ENCODE assay signal across 8 cellular contexts in the genomic region with DNA sequence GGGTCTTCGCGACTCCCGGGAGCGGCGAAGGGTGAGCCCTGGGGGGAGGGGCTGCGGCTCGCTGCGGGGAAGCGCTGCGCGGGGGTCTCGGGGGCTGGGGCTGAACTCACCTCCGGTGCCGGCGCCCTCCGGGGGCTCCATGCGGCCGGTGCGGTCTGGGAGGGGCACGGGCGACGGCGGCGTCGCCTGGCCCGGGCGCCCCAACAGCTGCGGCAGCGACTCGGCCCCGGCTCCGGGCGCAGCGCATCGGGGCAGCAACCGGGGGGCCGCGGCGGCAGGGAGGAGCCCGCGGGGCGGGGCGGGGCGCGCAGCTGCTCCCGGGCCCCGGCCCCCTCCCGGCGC. TPM values are rescaled to one million over a fixed set of nuclear protein-coding genes. Genes with fewer than 3 reads are reported as not detected.
DNase-seq lines count a peak whose midpoint lies in the region; ATAC-seq and TF ChIP-seq lines count a peak whose summit lies in the region.

DBNDD1 (minus strand) TSS at position 256 of the 342 bp plus-strand sequence; CDS start at position 141, 115 bp downstream.

- no peaks in the 10 kb centered on the region for H3K27me3 ChIP-seq in BE2C
- H3K27me3 ChIP-seq in ectodermal cell (ENCODE audit: control insufficient read depth, insufficient read depth, low read length, poor library complexity, severe bottlenecking): peaks cover 23% of the 10 kb centered on the region

- H3K36me3 Mint-ChIP-seq in natural killer cell treated with Interleukin-12 subunit alpha and Interleukin-12 subunit beta and Interleukin-15 and Interleukin-18, amount 100 ng/mL, for 72 hours: peaks cover 5% of the 10 kb centered on the region

- no peaks in the 10 kb centered on the region for H3K9me3 Mint-ChIP-seq in natural killer cell treated with Interleukin-12 subunit alpha and Interleukin-12 subunit beta and Interleukin-15 and Interleukin-18, amount 100 ng/mL, for 72 hours

- H3K4me3 ChIP-seq in BE2C (ENCODE audit: low read depth, low read length) (peak within 1 kb of the TSS; percentile 66), NB4 (ENCODE audit: low read depth, low read length) (peak within 1 kb of the TSS; percentile 16), ectodermal cell (ENCODE audit: insufficient read depth, low read depth, low read length) (peak within 1 kb of the TSS; percentile 60)

- no peak within 1 kb of the TSS for H3K27ac ChIP-seq in ectodermal cell (ENCODE audit: insufficient read depth, low read depth, low read length, poor library complexity, severe bottlenecking)

- H3K9me3 ChIP-seq in BE2C: no peaks in the 10 kb centered on the region; the same call in 1 of the 2 replicates
- no peaks in the 10 kb centered on the region for H3K9me3 ChIP-seq in ectodermal cell (ENCODE audit: control insufficient read depth, low read length)

- no peak for TF ChIP-seq POLR2A in NB4 (IDR thresholded peaks at IDR 0.05; ENCODE audit: extremely low read depth, insufficient read length)

- no peaks in the 10 kb centered on the region for H3K36me3 ChIP-seq in BE2C
- H3K36me3 ChIP-seq in ectodermal cell (ENCODE audit: control insufficient read depth, insufficient read depth, low read length): no peaks in the 10 kb centered on the region

- H3K4me1 ChIP-seq in BE2C: peaks cover 17% of the 10 kb centered on the region
- H3K4me1 ChIP-seq in ectodermal cell (ENCODE audit: control insufficient read depth, insufficient read depth, low read length): peaks cover 12% of the 10 kb centered on the region

- no peak within 1 kb of the TSS for H3K27ac Mint-ChIP-seq in natural killer cell treated with Interleukin-12 subunit alpha and Interleukin-12 subunit beta and Interleukin-15 and Interleukin-18, amount 100 ng/mL, for 72 hours

- no peak for DNase-seq in BE2C
- DNase-seq in NB4 (ENCODE audit: low read depth): no peak
- peak; percentile 58 for DNase-seq in natural killer cell treated with Interleukin-12 subunit alpha and Interleukin-12 subunit beta and Interleukin-15 and Interleukin-18, amount 100 ng/mL, for 72 hours (ENCODE audit: low spot score)
- DNase-seq in NCI-H1417 (lab: John Stamatoyannopoulos, UW): no peak
- DNase-seq in LoVo (ENCODE audit: low spot score): no peak

- H3K4me3 Mint-ChIP-seq in natural killer cell treated with Interleukin-12 subunit alpha and Interleukin-12 subunit beta and Interleukin-15 and Interleukin-18, amount 100 ng/mL, for 72 hours: peak within 1 kb of the TSS; percentile 67

- WGBS in ectodermal cell, 2 experiments: 0 to 1% methylated on average over 49 of the region's 49 CpGs

- peaks cover 9 to 16% of the 10 kb centered on the region in 2 donors for H3K4me1 Mint-ChIP-seq in natural killer cell treated with Interleukin-12 subunit alpha and Interleukin-12 subunit beta and Interleukin-15 and Interleukin-18, amount 100 ng/mL, for 72 hours (ENCODE audit: low read depth in 2 of 2)

- TF ChIP-seq CTCF in BE2C (IDR thresholded peaks at IDR 0.05; ENCODE audit: low read depth, low read length) (no peak), NB4 (IDR thresholded peaks at IDR 0.05; ENCODE audit: low read depth, low read length) (no peak)

- H3K27me3 Mint-ChIP-seq in natural killer cell treated with Interleukin-12 subunit alpha and Interleukin-12 subunit beta and Interleukin-15 and Interleukin-18, amount 100 ng/mL, for 72 hours: peaks cover 6 to 17% of the 10 kb centered on the region in 2 donors

- ATAC-seq in natural killer cell treated with Interleukin-12 subunit alpha and Interleukin-12 subunit beta and Interleukin-15 and Interleukin-18, amount 100 ng/mL, for 72 hours: no peak
- no peak for ATAC-seq in HG02798 (IDR thresholded peaks at IDR 0.05; ENCODE audit: poor library complexity, unreplicated experiment)
- no peak for ATAC-seq in GM18868 (IDR thresholded peaks at IDR 0.05; ENCODE audit: unreplicated experiment)

RNA-seq across cellular contexts. Expression of gene DBNDD1, which starts in this region (rescaled TPM):
- 54.3 TPM for polyA plus RNA-seq in BE2C (2012; ENCODE audit: insufficient read depth, insufficient read length, low read depth)
- 31.8 TPM for polyA plus RNA-seq in ectodermal cell (2013, experiment 1 of 4)
- polyA plus RNA-seq in ectodermal cell (2013, experiment 2 of 4): 47.0 TPM
- 30.5 TPM for polyA plus RNA-seq in ectodermal cell (2013, experiment 3 of 4)
- polyA plus RNA-seq in ectodermal cell (2013, experiment 4 of 4): 36.4 TPM
- not detected for total RNA-seq in natural killer cell treated with Interleukin-12 subunit alpha and Interleukin-12 subunit beta and Interleukin-15 and Interleukin-18, amount 100 ng/mL, for 72 hours

Comparison
In these comparisons a context has a peak if more than half of its experiments do, and no peak if none do; other contexts are left out.
1. Peak in DNase-seq in natural killer cell treated with Interleukin-12 subunit alpha and Interleukin-12 subunit beta and Interleukin-15 and Interleukin-18, amount 100 ng/mL, for 72 hours; RNA of the gene not detected or under 1 TPM.
2. H3K4me3 ChIP-seq: peak in every context shown above with its lines; median percentile 66 in BE2C; 60 in ectodermal cell; 16 in NB4.